In the genomic region with DNA sequence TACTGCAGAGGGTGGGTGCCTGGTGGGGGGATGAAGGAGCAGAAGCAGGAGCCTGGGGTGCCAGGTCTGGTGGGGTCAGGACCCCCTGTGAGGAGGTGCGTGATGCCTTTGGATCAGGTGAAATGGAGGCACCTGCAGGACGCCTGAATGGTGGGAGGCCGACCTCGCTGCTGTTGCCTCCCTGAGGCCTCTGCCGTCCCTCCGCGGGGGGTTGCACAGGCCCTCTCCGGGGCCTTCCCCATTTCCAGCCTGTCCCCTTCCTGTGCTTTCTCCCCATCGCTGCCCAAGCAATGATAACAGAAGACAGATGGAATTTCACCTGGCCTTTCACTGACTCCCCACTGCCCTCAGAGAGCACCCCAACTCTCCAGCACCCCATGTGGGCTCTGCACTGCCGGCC, we compare ENCODE assay signal across 35 cellular contexts.
"Had no signal": no experiment of that assay in that cellular context is flagged by ENCODE, and none has a peak within 500 bp of the region (broad histone marks: within the 10 kb centered on the region; RNA-seq: fewer than 3 reads in every experiment).

No MANE protein-coding gene starts in this region.

- H3K4me3 ChIP-seq: MG63, Peyer's patch, SJSA1 had no signal

- H3K9me3 ChIP-seq: MG63, Peyer's patch, SJSA1 had no signal

- ATAC-seq: activated CD8-positive, alpha-beta memory T cell treated with anti-CD3 and anti-CD28 coated beads, Interleukin-2, amount 10 ng/mL, durations not matched to agents 7 days and 5 days; activated naive CD8-positive, alpha-beta T cell treated with anti-CD3 and anti-CD28 coated beads, Interleukin-2, amount 50 U/mL, for 24 hours; PC-3; SK-N-SH treated with all-trans-retinoic acid at 6 μM for 48 hours had no signal

- DNase-seq: activated CD4-positive, alpha-beta memory T cell treated with anti-CD3 and anti-CD28 coated beads, Interleukin-2, amount 10 ng/mL, durations not matched to agents 7 days and 5 days; activated CD4-positive, alpha-beta T cell treated with anti-CD3 and anti-CD28 coated beads for 1 hour; activated CD4-positive, alpha-beta T cell treated with anti-CD3 and anti-CD28 coated beads for 48 hours; activated CD4-positive, CD25-positive, alpha-beta regulatory T cell; activated CD8-positive, alpha-beta memory T cell treated with anti-CD3 and anti-CD28 coated beads for 24 hours; activated CD8-positive, alpha-beta memory T cell treated with anti-CD3 and anti-CD28 coated beads, Interleukin-2, amount 10 ng/mL, durations not matched to agents 7 days and 5 days; activated CD8-positive, alpha-beta memory T cell treated with anti-CD3 and anti-CD28 coated beads, Interleukin-2, amount 50 U/mL, for 48 hours; activated effector memory CD4-positive, alpha-beta T cell treated with Interleukin-2 at 50 U/mL for 16 hours; activated naive CD4-positive, alpha-beta T cell treated with anti-CD3 and anti-CD28 coated beads, Interleukin-2, amount 10 ng/mL, durations not matched to agents 7 days and 5 days; activated naive CD8-positive, alpha-beta T cell treated with anti-CD3 and anti-CD28 coated beads, Interleukin-2, amount 50 U/mL, for 24 hours; activated T-cell treated with anti-CD3 and anti-CD28 coated beads, Interleukin-2, amount 50 U/mL, for 48 hours; aorta; brain microvascular endothelial cell; Karpas-422; KBM-7; MG63; NCI-H1048; NCI-H1105 treated with DMSO at 0.1 percent for 48 hours; NCI-H1436 treated with DMSO at 0.1 percent for 48 hours; NCI-H1694 treated with DMSO at 0.1 percent for 48 hours; NCI-H2029; NCI-H345; NCI-H524 treated with DMSO at 0.1 percent for 48 hours; NCI-H748 treated with DMSO at 0.1 percent for 48 hours; NK-92 treated with Interleukin-12 subunit alpha and Interleukin-12 subunit beta, amount 100 ng/mL, for 24 hours; PC-3; Peyer's patch; RPMI8226; SHP77 treated with DMSO at 0.1 percent for 48 hours; T-helper 1 cell; T1000; WERI-Rb-1 had no signal

- H3K27ac ChIP-seq: brain microvascular endothelial cell, Peyer's patch, SJSA1, WERI-Rb-1 had no signal

- H3K4me3 Mint-ChIP-seq: activated CD4-positive, alpha-beta memory T cell treated with anti-CD3 and anti-CD28 coated beads, Interleukin-2, amount 10 ng/mL, durations not matched to agents 7 days and 5 days; activated CD8-positive, alpha-beta memory T cell treated with anti-CD3 and anti-CD28 coated beads, Interleukin-2, amount 10 ng/mL, durations not matched to agents 7 days and 5 days; activated naive CD4-positive, alpha-beta T cell treated with anti-CD3 and anti-CD28 coated beads, Interleukin-2, amount 10 ng/mL, durations not matched to agents 7 days and 5 days; activated naive CD8-positive, alpha-beta T cell; activated naive CD8-positive, alpha-beta T cell treated with anti-CD3 and anti-CD28 coated beads, Interleukin-2, amount 50 U/mL, for 24 hours had no signal

- H3K4me1 Mint-ChIP-seq: activated CD4-positive, alpha-beta memory T cell treated with anti-CD3 and anti-CD28 coated beads, Interleukin-2, amount 10 ng/mL, durations not matched to agents 7 days and 5 days; activated CD8-positive, alpha-beta memory T cell treated with anti-CD3 and anti-CD28 coated beads, Interleukin-2, amount 10 ng/mL, durations not matched to agents 7 days and 5 days; activated naive CD4-positive, alpha-beta T cell treated with anti-CD3 and anti-CD28 coated beads, Interleukin-2, amount 10 ng/mL, durations not matched to agents 7 days and 5 days had no signal

- H3K4me1 ChIP-seq: Peyer's patch had no signal

- H3K9me3 Mint-ChIP-seq: activated CD4-positive, alpha-beta memory T cell treated with anti-CD3 and anti-CD28 coated beads, Interleukin-2, amount 10 ng/mL, durations not matched to agents 7 days and 5 days; activated naive CD4-positive, alpha-beta T cell treated with anti-CD3 and anti-CD28 coated beads, Interleukin-2, amount 10 ng/mL, durations not matched to agents 7 days and 5 days; activated naive CD8-positive, alpha-beta T cell treated with anti-CD3 and anti-CD28 coated beads, Interleukin-2, amount 50 U/mL, for 24 hours had no signal

- H3K27me3 Mint-ChIP-seq: activated CD4-positive, alpha-beta memory T cell treated with anti-CD3 and anti-CD28 coated beads, Interleukin-2, amount 10 ng/mL, durations not matched to agents 7 days and 5 days; activated CD8-positive, alpha-beta memory T cell treated with anti-CD3 and anti-CD28 coated beads, Interleukin-2, amount 10 ng/mL, durations not matched to agents 7 days and 5 days; activated naive CD4-positive, alpha-beta T cell treated with anti-CD3 and anti-CD28 coated beads, Interleukin-2, amount 10 ng/mL, durations not matched to agents 7 days and 5 days; activated naive CD8-positive, alpha-beta T cell; activated naive CD8-positive, alpha-beta T cell treated with anti-CD3 and anti-CD28 coated beads, Interleukin-2, amount 50 U/mL, for 24 hours had no signal

- H3K27ac Mint-ChIP-seq: activated CD4-positive, alpha-beta memory T cell treated with anti-CD3 and anti-CD28 coated beads, Interleukin-2, amount 10 ng/mL, durations not matched to agents 7 days and 5 days; activated CD8-positive, alpha-beta memory T cell treated with anti-CD3 and anti-CD28 coated beads, Interleukin-2, amount 10 ng/mL, durations not matched to agents 7 days and 5 days; activated naive CD4-positive, alpha-beta T cell treated with anti-CD3 and anti-CD28 coated beads, Interleukin-2, amount 10 ng/mL, durations not matched to agents 7 days and 5 days; activated naive CD8-positive, alpha-beta T cell; activated naive CD8-positive, alpha-beta T cell treated with anti-CD3 and anti-CD28 coated beads, Interleukin-2, amount 50 U/mL, for 24 hours had no signal

- H3K36me3 Mint-ChIP-seq: activated CD8-positive, alpha-beta memory T cell treated with anti-CD3 and anti-CD28 coated beads, Interleukin-2, amount 10 ng/mL, durations not matched to agents 7 days and 5 days; activated naive CD4-positive, alpha-beta T cell treated with anti-CD3 and anti-CD28 coated beads, Interleukin-2, amount 10 ng/mL, durations not matched to agents 7 days and 5 days had no signal
